In genomic region chr12:107311682-107312081, GRCh38 we compare ENCODE assay signal across 28 cellular contexts.
"Had no signal": no experiment of that assay in that cellular context is flagged by ENCODE, and none has a peak within 500 bp of the region (broad histone marks: within the 10 kb centered on the region; RNA-seq: fewer than 3 reads in every experiment).

No MANE protein-coding gene starts in this region.

- H3K27me3 ChIP-seq: brain microvascular endothelial cell had no signal

- H3K4me3 ChIP-seq: coronary artery, gastrocnemius medialis, left ventricle myocardium inferior, lung, mucosa of descending colon, skin epidermis, thoracic aorta had no signal

- H3K4me3 Mint-ChIP-seq: activated naive CD4-positive, alpha-beta T cell treated with anti-CD3 and anti-CD28 coated beads for 36 hours; activated naive CD8-positive, alpha-beta T cell treated with anti-CD3 and anti-CD28 coated beads, Interleukin-2, amount 10 ng/mL, durations not matched to agents 7 days and 5 days; effector memory CD8-positive, alpha-beta T cell; nephron; stimulated activated naive CD8-positive, alpha-beta T cell treated with anti-CD3 and anti-CD28 coated beads, Interleukin-15, Interleukin-2, amounts not matched to agents 100 ng/mL and 50 ng/mL, for 24 hours; T-helper 17 cell had no signal

- H3K27ac Mint-ChIP-seq: activated naive CD4-positive, alpha-beta T cell treated with anti-CD3 and anti-CD28 coated beads for 36 hours; activated naive CD8-positive, alpha-beta T cell treated with anti-CD3 and anti-CD28 coated beads, Interleukin-2, amount 10 ng/mL, durations not matched to agents 7 days and 5 days; effector memory CD8-positive, alpha-beta T cell; nephron; stimulated activated naive CD8-positive, alpha-beta T cell treated with anti-CD3 and anti-CD28 coated beads, Interleukin-15, Interleukin-2, amounts not matched to agents 100 ng/mL and 50 ng/mL, for 24 hours; T-helper 17 cell had no signal

- H3K9me3 ChIP-seq: gastrocnemius medialis, left ventricle myocardium inferior, mucosa of descending colon, neutrophil, thoracic aorta had no signal

- DNase-seq: activated CD4-positive, alpha-beta T cell treated with anti-CD3 and anti-CD28 coated beads for 4 hours; activated CD4-positive, alpha-beta T cell treated with anti-CD3 and anti-CD28 coated beads, Interleukin-2, amount 50 U/mL, for 4 hours; activated CD4-positive, CD25-positive, alpha-beta regulatory T cell; activated CD8-positive, alpha-beta memory T cell treated with anti-CD3 and anti-CD28 coated beads for 24 hours; activated effector memory CD4-positive, alpha-beta T cell treated with anti-CD3 and anti-CD28 coated beads, Interleukin-2, amount 50 U/mL, for 16 hours; activated naive CD4-positive, alpha-beta T cell treated with anti-CD3 and anti-CD28 coated beads for 36 hours; activated naive CD8-positive, alpha-beta T cell treated with anti-CD3 and anti-CD28 coated beads, Interleukin-2, amount 10 ng/mL, durations not matched to agents 7 days and 5 days; brain microvascular endothelial cell; effector memory CD8-positive, alpha-beta T cell; erythroblast; gastrocnemius medialis; glutamatergic neuron; islet precursor cell; left ventricle myocardium inferior; mucosa of descending colon; stimulated activated CD4-positive, alpha-beta T cell treated with anti-CD3 and anti-CD28 coated beads, Interleukin-12 subunit alpha, Interleukin-12 subunit beta, amount 100 ng/mL, for 4 hours; stimulated activated CD4-positive, alpha-beta T cell treated with anti-CD3 and anti-CD28 coated beads, Interleukin-4, amount 100 ng/mL, for 1 hour; T-helper 17 cell; T1000; trophoblast cell had no signal

- H3K4me1 Mint-ChIP-seq: nephron had no signal

- H3K36me3 Mint-ChIP-seq: activated naive CD8-positive, alpha-beta T cell treated with anti-CD3 and anti-CD28 coated beads, Interleukin-2, amount 10 ng/mL, durations not matched to agents 7 days and 5 days had no signal

- ATAC-seq: effector memory CD8-positive, alpha-beta T cell; gastrocnemius medialis; mucosa of descending colon; sciatic nerve; T-helper 17 cell had no signal

- H3K9me3 Mint-ChIP-seq: activated naive CD4-positive, alpha-beta T cell treated with anti-CD3 and anti-CD28 coated beads for 36 hours; activated naive CD8-positive, alpha-beta T cell treated with anti-CD3 and anti-CD28 coated beads, Interleukin-2, amount 10 ng/mL, durations not matched to agents 7 days and 5 days; effector memory CD8-positive, alpha-beta T cell; nephron; stimulated activated naive CD8-positive, alpha-beta T cell treated with anti-CD3 and anti-CD28 coated beads, Interleukin-15, Interleukin-2, amounts not matched to agents 100 ng/mL and 50 ng/mL, for 24 hours had no signal

- H3K36me3 ChIP-seq: brain microvascular endothelial cell, gastrocnemius medialis, left ventricle myocardium inferior, neutrophil, thoracic aorta had no signal

- H3K27ac ChIP-seq: brain microvascular endothelial cell, coronary artery, gastrocnemius medialis, left ventricle myocardium inferior, neutrophil, skin epidermis, thoracic aorta had no signal

- H3K4me1 ChIP-seq: gastrocnemius medialis, left ventricle myocardium inferior had no signal
